19 cellular contexts compared by ENCODE assay signal in the genomic region with DNA sequence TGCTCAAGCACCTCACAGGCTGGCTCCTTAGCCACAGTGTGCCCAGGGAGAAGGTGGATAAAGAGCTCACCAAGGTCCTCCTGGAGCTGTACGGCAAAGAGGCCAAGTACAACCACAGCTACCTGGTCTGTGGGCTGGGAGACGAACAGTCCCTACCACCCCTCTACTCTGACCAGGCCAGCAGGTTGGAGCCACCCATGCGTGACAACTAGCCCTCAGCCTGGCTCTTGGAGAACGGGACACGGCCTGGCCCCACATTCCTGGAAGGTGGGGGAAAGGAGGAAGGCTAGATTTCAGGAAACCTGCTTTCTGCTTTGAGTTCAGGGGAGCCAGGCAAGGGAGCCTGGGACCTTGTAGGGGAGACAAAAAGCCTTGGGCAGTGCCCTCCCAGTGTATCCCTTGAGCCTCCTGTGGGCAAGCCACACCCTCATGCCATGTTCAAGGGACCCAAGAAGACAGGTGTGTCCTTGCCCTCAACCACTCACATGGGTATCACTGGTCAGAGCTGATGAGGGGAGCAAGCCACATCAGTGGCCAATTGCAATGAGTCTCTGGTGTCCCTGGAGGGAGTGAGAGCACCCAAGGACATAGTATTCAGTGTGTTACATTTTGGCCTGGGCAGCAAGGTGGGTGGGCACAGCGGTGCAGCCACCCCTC. TPM values are rescaled to one million over a fixed set of nuclear protein-coding genes. Genes with fewer than 3 reads are reported as not detected.
A peak's percentile ranks its signal among the peaks of the same experiment; 100 is the strongest.
DNase-seq lines count a peak whose midpoint lies in the region; ATAC-seq and TF ChIP-seq lines count a peak whose summit lies in the region.
"Had no signal": no experiment of that assay in that cellular context is flagged by ENCODE, and none has a peak within 500 bp of the region (broad histone marks: within the 10 kb centered on the region; RNA-seq: fewer than 3 reads in every experiment).

No MANE protein-coding gene starts in this region.

- H2BK120ac ChIP-seq in neuronal stem cell (ENCODE audit: low read depth, low read length) = no peak overlapping the region

- TF ChIP-seq CTCF in MCF 10A (IDR thresholded peaks at IDR 0.05; ENCODE audit: unreplicated experiment) (no peak), breast epithelium (IDR thresholded peaks at IDR 0.05) (no peak), endothelial cell (IDR thresholded peaks at IDR 0.05; ENCODE audit: unreplicated experiment) (no peak)

- no peak overlapping the region for H3K4me3 ChIP-seq in breast epithelium
- no peak overlapping the region for H3K4me3 ChIP-seq in neuronal stem cell (ENCODE audit: low read length in 2 of 2)
- H3K4me3 ChIP-seq: HAP-1 had no signal

- no peaks in the 10 kb centered on the region for H3K27me3 ChIP-seq in breast epithelium
- no peaks in the 10 kb centered on the region for H3K27me3 ChIP-seq in neuronal stem cell (ENCODE audit: control insufficient read depth in 3 of 3, insufficient read depth in 3 of 3, low read depth in 1 of 3, low read length in 3 of 3)

- H3K9me3 ChIP-seq in breast epithelium = no peaks in the 10 kb centered on the region
- H3K9me3 ChIP-seq in neuronal stem cell (replicated peaks in 1 of 2; ENCODE audit: control insufficient read depth in 2 of 2, insufficient read depth in 1 of 2, low read depth in 1 of 2, low read length in 2 of 2) = peaks cover 0 to 2% of the 10 kb centered on the region in 2 donors
- H3K9me3 ChIP-seq: HAP-1 had no signal

- no peaks in the 10 kb centered on the region for H3K9me3 Mint-ChIP-seq in MCF 10A (ENCODE audit: unreplicated experiment)
- no peaks in the 10 kb centered on the region for H3K9me3 Mint-ChIP-seq in endothelial cell (ENCODE audit: unreplicated experiment)
- H3K9me3 Mint-ChIP-seq in activated naive CD8-positive, alpha-beta T cell treated with anti-CD3 and anti-CD28 coated beads for 36 hours = no peaks in the 10 kb centered on the region
- H3K9me3 Mint-ChIP-seq: IgD-negative memory B cell had no signal

- intact Hi-C loops in MCF 10A (cut with micrococcal nuclease) (no loop called here), breast epithelium (cut with DNase I; ENCODE audit: low total_unique reads) (no loop called here)

- no TSS peak for BruUV-seq in MCF 10A (replicated peaks; lab: Mats Ljungman, UMichigan)

- H3K4me2 ChIP-seq in neuronal stem cell (ENCODE audit: insufficient read depth, low read length, poor library complexity, severe bottlenecking) = no peak overlapping the region

- DNase-seq in MCF 10A (ENCODE audit: unreplicated experiment) (no peak), breast epithelium (ENCODE audit: low spot score in 2 of 2) (no peak), endothelial cell (ENCODE audit: low spot score) (no peak), neuronal stem cell (ENCODE audit: low spot score) (no peak), GM03348 (ENCODE audit: low spot score) (no peak), Ammon's horn (ENCODE audit: low spot score) (no peak)
- no peak for DNase-seq in activated naive CD8-positive, alpha-beta T cell treated with anti-CD3 and anti-CD28 coated beads for 36 hours
- DNase-seq: C1 segment of cervical spinal cord, DMS 273 treated with DMSO at 0.1 percent for 48 hours, NCI-H1105 treated with DMSO at 0.1 percent for 48 hours, NCI-H1694 treated with DMSO at 0.1 percent for 48 hours, NCI-H2107, NCI-H2227 treated with DMSO at 0.1 percent for 48 hours, NCI-H524, Right ventricle myocardium superior had no signal

- H3K27ac ChIP-seq in breast epithelium (no peak overlapping the region), neuronal stem cell (replicated peaks; ENCODE audit: low read length) (no peak overlapping the region)

- H4K91ac ChIP-seq in neuronal stem cell (ENCODE audit: low read depth, low read length, poor library complexity) = no peak overlapping the region

- POLR2A ChIA-PET in MCF 10A (lab: Yijun Ruan, JAX) = interaction anchor here (0.5 to 1.7 kb wide), 4 partner anchors 9 to 27 kb away, joined by 3 to 5 read pairs (median 4); no protein-coding TSS in a partner anchor

- H3K4me1 Mint-ChIP-seq in MCF 10A (ENCODE audit: insufficient read depth, unreplicated experiment) (no peaks in the 10 kb centered on the region), endothelial cell (ENCODE audit: unreplicated experiment) (peaks cover 4% of the 10 kb centered on the region)
- peaks cover 13% of the 10 kb centered on the region for H3K4me1 Mint-ChIP-seq in activated naive CD8-positive, alpha-beta T cell treated with anti-CD3 and anti-CD28 coated beads for 36 hours

- H3K4ac ChIP-seq in neuronal stem cell (ENCODE audit: low read length) = no peak overlapping the region

- ATAC-seq in GM21786 (IDR thresholded peaks at IDR 0.05; ENCODE audit: unreplicated experiment) = no peak
- ATAC-seq: Panc1 had no signal

- no peak overlapping the region for H2AFZ ChIP-seq in neuronal stem cell (ENCODE audit: low read length)

- H3K27ac Mint-ChIP-seq in MCF 10A (ENCODE audit: low read depth, unreplicated experiment) (peak overlapping the region; percentile 57), endothelial cell (ENCODE audit: unreplicated experiment) (peak overlapping the region; percentile 87)
- H3K27ac Mint-ChIP-seq in activated naive CD8-positive, alpha-beta T cell treated with anti-CD3 and anti-CD28 coated beads for 36 hours = no peak overlapping the region
- H3K27ac Mint-ChIP-seq: IgD-negative memory B cell had no signal

- H2BK12ac ChIP-seq in neuronal stem cell (ENCODE audit: low read length) = no peak overlapping the region

- peak overlapping the region; percentile 6 for H3K23ac ChIP-seq in neuronal stem cell (ENCODE audit: low read depth, low read length, poor library complexity)

- H3K36me3 ChIP-seq in breast epithelium (no peaks in the 10 kb centered on the region), neuronal stem cell (replicated peaks in 1 of 2; ENCODE audit: control insufficient read depth in 2 of 2, insufficient read depth in 2 of 2, low read length in 2 of 2) (peaks cover 2 to 27% of the 10 kb centered on the region in 2 donors)
- H3K36me3 ChIP-seq: HAP-1 had no signal

- peak overlapping the region; percentile 9 for H3K14ac ChIP-seq in neuronal stem cell (ENCODE audit: low read length)

- no peak overlapping the region for H4K8ac ChIP-seq in neuronal stem cell (ENCODE audit: low read depth, low read length)

- H3K9ac ChIP-seq in neuronal stem cell (ENCODE audit: low read depth, low read length, poor library complexity) = no peak overlapping the region

- no peak overlapping the region for H2AK5ac ChIP-seq in neuronal stem cell (ENCODE audit: low read depth, low read length)

- no peak overlapping the region for H3K18ac ChIP-seq in neuronal stem cell (ENCODE audit: low read length)

- no CpG with 5 or more reads among the region's 6 CpGs for WGBS in neuronal stem cell (ENCODE audit: extremely low coverage in 2 of 2, insufficient read length in 2 of 2, insufficient replicate concordance in 1 of 2), 2 donors

- H3K79me1 ChIP-seq in neuronal stem cell (ENCODE audit: low read depth, low read length) = peaks cover 13% of the 10 kb centered on the region

- no peak for TF ChIP-seq POLR2A in breast epithelium (IDR thresholded peaks at IDR 0.05)

- CTCF ChIA-PET in MCF 10A (lab: Yijun Ruan, JAX) = interaction anchor here (0.5 to 1.6 kb wide), 3 partner anchors 9 to 509 kb away, joined by 3 to 5 read pairs (median 3); no protein-coding TSS in a partner anchor

- H3K4me3 Mint-ChIP-seq in MCF 10A (ENCODE audit: unreplicated experiment) (no peak overlapping the region), endothelial cell (ENCODE audit: unreplicated experiment) (no peak overlapping the region)
- H3K4me3 Mint-ChIP-seq in activated naive CD8-positive, alpha-beta T cell treated with anti-CD3 and anti-CD28 coated beads for 36 hours = no peak overlapping the region

- no peaks in the 10 kb centered on the region for H3K27me3 Mint-ChIP-seq in MCF 10A (ENCODE audit: insufficient read depth, unreplicated experiment)
- H3K27me3 Mint-ChIP-seq in endothelial cell (ENCODE audit: unreplicated experiment) = peaks cover 1% of the 10 kb centered on the region
- H3K27me3 Mint-ChIP-seq in activated naive CD8-positive, alpha-beta T cell treated with anti-CD3 and anti-CD28 coated beads for 36 hours = no peaks in the 10 kb centered on the region
- H3K27me3 Mint-ChIP-seq: IgD-negative memory B cell had no signal

- H2BK15ac ChIP-seq in neuronal stem cell (ENCODE audit: low read length) = no peak overlapping the region

- peak overlapping the region; percentile 32 for H2BK5ac ChIP-seq in neuronal stem cell (ENCODE audit: low read length)

- peaks cover 4% of the 10 kb centered on the region for H3K36me3 Mint-ChIP-seq in MCF 10A (ENCODE audit: insufficient read depth, unreplicated experiment)
- H3K36me3 Mint-ChIP-seq in endothelial cell (ENCODE audit: low read depth, unreplicated experiment) = peaks cover 7% of the 10 kb centered on the region
- H3K36me3 Mint-ChIP-seq in activated naive CD8-positive, alpha-beta T cell treated with anti-CD3 and anti-CD28 coated beads for 36 hours = peaks cover 5% of the 10 kb centered on the region

- H3K4me1 ChIP-seq in breast epithelium (no peaks in the 10 kb centered on the region), neuronal stem cell (ENCODE audit: control insufficient read depth in 2 of 2, insufficient read depth in 1 of 2, low read depth in 1 of 2, low read length in 2 of 2) (no peaks in the 10 kb centered on the region)
- H3K4me1 ChIP-seq: HAP-1 had no signal

RNA-seq across cellular contexts. Expression of gene LUZP1, which starts 27.6 kb away (rescaled TPM):
- 30.1 and 37.2 TPM in 2 replicates for total RNA-seq in MCF 10A (2022)
- 10 to 100 TPM; 21.0 to 26.6 (median 24.6) TPM for total RNA-seq in breast epithelium
- total RNA-seq in endothelial cell (ENCODE audit: unreplicated experiment) = 103 TPM
- 27.0 TPM for polyA plus RNA-seq in neuronal stem cell (2013, experiment 1 of 2)
- polyA plus RNA-seq in neuronal stem cell (2013, experiment 2 of 2) = 28.3 TPM
- 10 to 100 TPM; 18.4 to 20.1 TPM for total RNA-seq in activated naive CD8-positive, alpha-beta T cell treated with anti-CD3 and anti-CD28 coated beads for 36 hours
